ENCODE assay signal across 17 cellular contexts in genomic region chr13:51589793-51590192, GRCh38. TPM values are rescaled to one million over a fixed set of nuclear protein-coding genes. Genes with fewer than 3 reads are reported as not detected.
A peak's percentile ranks its signal among the peaks of the same experiment; 100 is the strongest.
DNase-seq lines count a peak whose midpoint lies in the region; ATAC-seq, FAIRE-seq and TF ChIP-seq lines count a peak whose summit lies in the region.
"Had no signal": no experiment of that assay in that cellular context is flagged by ENCODE, and none has a peak within 500 bp of the region (broad histone marks: within the 10 kb centered on the region; RNA-seq: fewer than 3 reads in every experiment).

No MANE protein-coding gene starts in this region.

- no peaks in the 10 kb centered on the region for H4K20me1 ChIP-seq in PC-3 (ENCODE audit: low read length)
- peaks cover 4 to 5% of the 10 kb centered on the region in 2 experiments for H4K20me1 ChIP-seq in H1 (replicated peaks in 1 of 2; ENCODE audit: control insufficient read depth in 1 of 2, insufficient read depth in 2 of 2, low read length in 2 of 2)

- DNase-seq in D721Med (ENCODE audit: insufficient read length, low spot score) = no peak
- no peak for DNase-seq in PC-3
- no peak for DNase-seq in H1 (ENCODE audit: low read depth in 1 of 2, low spot score in 2 of 2)
- no peak for DNase-seq in osteocyte (ENCODE audit: extremely low spot score, unreplicated experiment)
- DNase-seq in CD8-positive, alpha-beta memory T cell = no peak
- DNase-seq in NCI-H526 treated with DMSO at 0.1 percent for 48 hours (lab: John Stamatoyannopoulos, UW) = no peak
- no peak for DNase-seq in head of caudate nucleus
- DNase-seq in effector memory CD4-positive, alpha-beta T cell = no peak
- DNase-seq: activated naive CD4-positive, alpha-beta T cell treated with Interleukin-2 at 50 U/mL for 16 hours; glutamatergic neuron; GOT3; kidney glomerular epithelial cell; NCI-H1105; NCI-H345 had no signal

- no peak for ATAC-seq in PC-3
- ATAC-seq: K562; stimulated activated memory B cell treated with anti-CD40 and anti-IgM and Interleukin-4, amounts not matched to agents 10 μg/mL and 1 μg/mL and 100 μg/mL, for 72 hours had no signal

- H2BK15ac ChIP-seq in H1 (ENCODE audit: low read length) = no peak overlapping the region

- WGBS in H1 (ENCODE audit: extremely low coverage in 1 of 2, insufficient coverage in 1 of 2, insufficient read length in 1 of 2, insufficient replicate concordance in 2 of 2, low coverage in 1 of 2, low lambda C conversion rate in 2 of 2, missing lambda C conversion rate in 1 of 2), 2 experiments = 82% methylated on average over 2 of the region's 2 CpGs; no CpG with 5 or more reads in 1 of the 2 experiments

- POLR2A ChIA-PET in PC-3 (lab: Charles Lee; ENCODE audit: unreplicated experiment) (no interaction called here), H1 (lab: Charles Lee; ENCODE audit: partially characterized antibody) (interaction anchor here (1.3 to 2.2 kb wide), 2 partner anchors 9 to 137 kb away, joined by 3 to 8 read pairs; partner anchors contain the start of gene INTS6)
- POLR2A ChIA-PET in CD8-positive, alpha-beta memory T cell (lab: Charles Lee) = interaction anchor here (1.0 kb wide), 1 partner anchor 55 kb away, joined by 3 read pairs; no protein-coding TSS in a partner anchor

- H3K9me3 ChIP-seq in PC-3 (ENCODE audit: low read length) = no peaks in the 10 kb centered on the region
- H3K9me3 ChIP-seq in H1 (ENCODE audit: insufficient read depth in 2 of 2, low read depth in 1 of 2, low read length in 1 of 2) = no peaks in the 10 kb centered on the region
- no peaks in the 10 kb centered on the region for H3K9me3 ChIP-seq in CD8-positive, alpha-beta memory T cell (ENCODE audit: low read length)
- H3K9me3 ChIP-seq in effector memory CD4-positive, alpha-beta T cell (ENCODE audit: control insufficient read depth, low read length) = no peaks in the 10 kb centered on the region

- no peak overlapping the region for H4K91ac ChIP-seq in H1 (replicated peaks; ENCODE audit: insufficient read length, low read length)

- no peaks in the 10 kb centered on the region for H3K36me3 Mint-ChIP-seq in osteocyte (ENCODE audit: unreplicated experiment)
- H3K36me3 Mint-ChIP-seq in CD8-positive, alpha-beta memory T cell = peaks cover 0 to 2% (median 0%) of the 10 kb centered on the region in 3 donors
- H3K36me3 Mint-ChIP-seq: stimulated activated memory B cell treated with anti-CD40 and anti-IgM and Interleukin-4, amounts not matched to agents 10 μg/mL and 1 μg/mL and 100 μg/mL, for 72 hours had no signal

- H3K56ac ChIP-seq in H1 (replicated peaks; ENCODE audit: insufficient read length, low read depth, low read length) = no peak overlapping the region

- peaks cover 77% of the 10 kb centered on the region for H3K4me1 Mint-ChIP-seq in osteocyte (ENCODE audit: unreplicated experiment)
- peaks cover 33 to 59% (median 55%) of the 10 kb centered on the region in 3 donors for H3K4me1 Mint-ChIP-seq in CD8-positive, alpha-beta memory T cell

- no peak overlapping the region for H2AK5ac ChIP-seq in H1 (ENCODE audit: low read depth, low read length)

- TF ChIP-seq CTCF in D721Med (IDR thresholded peaks at IDR 0.05; ENCODE audit: insufficient read depth, missing control alignments) (no peak), PC-3 (conservative IDR thresholded peaks at IDR 0.05; ENCODE audit: low read depth, low read length) (no peak), H1 (IDR thresholded peaks at IDR 0.05; ENCODE audit: control extremely low read depth in 1 of 3, insufficient read depth in 1 of 3, low read depth in 1 of 3, low read length in 3 of 3) (no peak), osteocyte (IDR thresholded peaks at IDR 0.05) (no peak)

- H3K79me2 ChIP-seq in PC-3 (ENCODE audit: low read length) (peaks cover 89% of the 10 kb centered on the region), H1 (ENCODE audit: control insufficient read depth in 1 of 2, insufficient read depth in 2 of 2, low read length in 2 of 2) (peaks cover 10 to 98% of the 10 kb centered on the region in 2 experiments; a peak in 3 of 4 replicates)

- no peak overlapping the region for H2BK5ac ChIP-seq in H1 (ENCODE audit: low read depth, low read length)

- no peak overlapping the region for H3K14ac ChIP-seq in H1 (ENCODE audit: insufficient read length)

- no peak overlapping the region for H3K27ac ChIP-seq in PC-3 (ENCODE audit: low read length)
- 0 out of 2 replicates have a peak overlapping the region, but pooled peaks have one; percentile 8 for H3K27ac ChIP-seq in H1 (ENCODE audit: low read depth, low read length)
- H3K27ac ChIP-seq in CD8-positive, alpha-beta memory T cell (ENCODE audit: low read depth, low read length) = no peak overlapping the region
- no peak overlapping the region for H3K27ac ChIP-seq in effector memory CD4-positive, alpha-beta T cell (ENCODE audit: insufficient read depth, low read length, poor library complexity, severe bottlenecking)

- no peak for TF ChIP-seq RAD21 in H1 (IDR thresholded peaks at IDR 0.05 in 1 of 2, conservative IDR thresholded peaks at IDR 0.05 in 1 of 2; ENCODE audit: low read depth in 2 of 2, low read length in 2 of 2)

- no peaks in the 10 kb centered on the region for H3K36me3 ChIP-seq in PC-3 (ENCODE audit: low read depth, low read length)
- no peaks in the 10 kb centered on the region for H3K36me3 ChIP-seq in H1 (ENCODE audit: control insufficient read depth in 2 of 4, insufficient read depth in 4 of 4, low read length in 3 of 4)
- H3K36me3 ChIP-seq in CD8-positive, alpha-beta memory T cell (ENCODE audit: insufficient read depth, low read length) = no peaks in the 10 kb centered on the region
- no peaks in the 10 kb centered on the region for H3K36me3 ChIP-seq in effector memory CD4-positive, alpha-beta T cell (ENCODE audit: control insufficient read depth, insufficient read depth, low read length)

- H3K79me1 ChIP-seq in H1 (ENCODE audit: low read depth, low read length) = no peaks in the 10 kb centered on the region; the same call in 1 of the 2 replicates

- H3K27me3 ChIP-seq in PC-3 (ENCODE audit: low read length) (no peaks in the 10 kb centered on the region), H1 (replicated peaks in 1 of 4; ENCODE audit: control insufficient read depth in 3 of 4, extremely low read depth in 1 of 4, insufficient read depth in 3 of 4, low read length in 3 of 4) (no peaks in the 10 kb centered on the region)
- no peaks in the 10 kb centered on the region for H3K27me3 ChIP-seq in CD8-positive, alpha-beta memory T cell (ENCODE audit: insufficient read depth, low read length, poor library complexity, severe bottlenecking)
- no peaks in the 10 kb centered on the region for H3K27me3 ChIP-seq in effector memory CD4-positive, alpha-beta T cell (replicated peaks; ENCODE audit: control insufficient read depth, insufficient read depth, low read length, poor library complexity, severe bottlenecking)

- H3K23me2 ChIP-seq in H1 (ENCODE audit: low read depth, low read length) = peaks cover 3% of the 10 kb centered on the region

- H4K8ac ChIP-seq in H1 (ENCODE audit: extremely low read depth, insufficient read depth, low read length) = no peak overlapping the region

- H2AFZ ChIP-seq in PC-3 (ENCODE audit: low read length) = no peak overlapping the region
- no peak overlapping the region for H2AFZ ChIP-seq in H1 (ENCODE audit: low read length)

- no peaks in the 10 kb centered on the region for H3F3A ChIP-seq in PC-3 (ENCODE audit: low read length, unreplicated experiment)

- TF ChIP-seq EP300 in H1 (IDR thresholded peaks at IDR 0.05; ENCODE audit: borderline replicate concordance in 1 of 2, low read depth in 2 of 2, low read length in 2 of 2) = no peak

- CTCF ChIA-PET in PC-3 (lab: Charles Lee) = interaction anchor here (1.5 kb wide), 1 partner anchor 208 kb away, joined by 4 read pairs; no protein-coding TSS in a partner anchor
- CTCF ChIA-PET in H1 (lab: Charles Lee; ENCODE audit: partially characterized antibody) = interaction anchor here (1.1 kb wide), 1 partner anchor 24 kb away, joined by 3 read pairs; no protein-coding TSS in a partner anchor
- CTCF ChIA-PET in CD8-positive, alpha-beta memory T cell (lab: Charles Lee) = no interaction called here

- H3K27me3 Mint-ChIP-seq in osteocyte (ENCODE audit: unreplicated experiment) = no peaks in the 10 kb centered on the region
- no peaks in the 10 kb centered on the region for H3K27me3 Mint-ChIP-seq in CD8-positive, alpha-beta memory T cell
- H3K27me3 Mint-ChIP-seq: stimulated activated memory B cell treated with anti-CD40 and anti-IgM and Interleukin-4, amounts not matched to agents 10 μg/mL and 1 μg/mL and 100 μg/mL, for 72 hours had no signal

- peak overlapping the region; percentile 66; the same call in 1 of the 2 replicates for H3K4me2 ChIP-seq in PC-3 (ENCODE audit: low read length)
- H3K4me2 ChIP-seq in H1 (ENCODE audit: insufficient read depth in 1 of 2, low read depth in 2 of 2, low read length in 2 of 2) = peak overlapping the region; percentile 40 to 42; a peak in 1 of 4 replicates

- no peak overlapping the region for H3K23ac ChIP-seq in H1 (ENCODE audit: insufficient read length)

- no peak overlapping the region for H2BK12ac ChIP-seq in H1 (ENCODE audit: low read depth, low read length)

- H3K4me3 ChIP-seq in PC-3 (ENCODE audit: low read length) (no peak overlapping the region), H1 (ENCODE audit: extremely low read depth in 1 of 4, insufficient read depth in 2 of 4, low read depth in 3 of 4, low read length in 4 of 4) (peak overlapping the region in 1 of 4 experiments; percentile 37; a peak in 1 of 8 replicates)
- H3K4me3 ChIP-seq in CD8-positive, alpha-beta memory T cell (ENCODE audit: low read length) = no peak overlapping the region
- no peak overlapping the region for H3K4me3 ChIP-seq in effector memory CD4-positive, alpha-beta T cell (ENCODE audit: insufficient read depth, low read depth, low read length, poor library complexity, severe bottlenecking)
- H3K4me3 ChIP-seq: K562 had no signal

- no peak overlapping the region for H3K4ac ChIP-seq in H1 (replicated peaks; ENCODE audit: insufficient read length, low read depth, low read length)

- no peak overlapping the region for H2BK20ac ChIP-seq in H1 (ENCODE audit: low read length)

- no peaks in the 10 kb centered on the region for H3K9me2 ChIP-seq in PC-3 (replicated peaks; ENCODE audit: low read length)

- TF ChIP-seq POLR2A in H1 (IDR thresholded peaks at IDR 0.05; ENCODE audit: control extremely low read depth in 1 of 2, low read depth in 2 of 2, low read length in 2 of 2) = no peak

- peak overlapping the region; percentile 51 for H4K5ac ChIP-seq in H1 (ENCODE audit: insufficient read length, low read depth, low read length)

- peaks cover 38% of the 10 kb centered on the region for H3K4me1 ChIP-seq in PC-3 (ENCODE audit: insufficient read depth, low read length)
- H3K4me1 ChIP-seq in H1 (replicated peaks in 1 of 4; ENCODE audit: control insufficient read depth in 3 of 4, insufficient read depth in 4 of 4, low read length in 3 of 4) = peaks cover 3 to 32% (median 17%) of the 10 kb centered on the region in 4 experiments
- H3K4me1 ChIP-seq in CD8-positive, alpha-beta memory T cell (ENCODE audit: insufficient read depth, low read length) = peaks cover 20% of the 10 kb centered on the region
- peaks cover 9% of the 10 kb centered on the region for H3K4me1 ChIP-seq in effector memory CD4-positive, alpha-beta T cell (ENCODE audit: control insufficient read depth, insufficient read depth, low read length, poor library complexity, severe bottlenecking)

- intact Hi-C loops in PC-3 (cut with micrococcal nuclease) = loop anchor here (5.0 kb wide), 2 partner anchors 152 to 193 kb away; no protein-coding TSS in a partner anchor
- intact Hi-C loops in head of caudate nucleus (cut with DNase I) = loop anchor here (10.0 kb wide), 1 partner anchor 145 kb away; no protein-coding TSS in a partner anchor

- H3K9me3 Mint-ChIP-seq in osteocyte (ENCODE audit: unreplicated experiment) = no peaks in the 10 kb centered on the region
- H3K9me3 Mint-ChIP-seq in CD8-positive, alpha-beta memory T cell = no peaks in the 10 kb centered on the region
- H3K9me3 Mint-ChIP-seq: stimulated activated memory B cell treated with anti-CD40 and anti-IgM and Interleukin-4, amounts not matched to agents 10 μg/mL and 1 μg/mL and 100 μg/mL, for 72 hours had no signal

- no TSS peak for BruUV-seq in PC-3 (replicated peaks; lab: Mats Ljungman, UMichigan)

- H3K4me3 Mint-ChIP-seq in osteocyte (ENCODE audit: unreplicated experiment) = no peak overlapping the region
- H3K4me3 Mint-ChIP-seq in CD8-positive, alpha-beta memory T cell = peak overlapping the region in 1 of 7 donors; percentile 28
- H3K4me3 Mint-ChIP-seq: stimulated activated memory B cell treated with anti-CD40 and anti-IgM and Interleukin-4, amounts not matched to agents 10 μg/mL and 1 μg/mL and 100 μg/mL, for 72 hours had no signal

- no peak overlapping the region for H2BK120ac ChIP-seq in H1 (replicated peaks; ENCODE audit: low read depth, low read length)

- FAIRE-seq in D721Med (lab: Jason Lieb, UNC) (peak; percentile 85), H1 (lab: Jason Lieb, UNC) (no peak)
- FAIRE-seq: endometrium, K562 had no signal

- H3K9ac ChIP-seq in PC-3 (ENCODE audit: low read length) (no peak overlapping the region), H1 (replicated peaks in 1 of 4; ENCODE audit: extremely low read depth in 1 of 4, low read depth in 3 of 4, low read length in 3 of 4) (peak overlapping the region in 1 of 4 experiments; percentile 34; a peak in 1 of 7 replicates)

- no peak overlapping the region for H3K18ac ChIP-seq in H1 (ENCODE audit: extremely low read depth, low read length)

- H3K27ac Mint-ChIP-seq in osteocyte (ENCODE audit: unreplicated experiment) = peak overlapping the region; percentile 88
- no peak overlapping the region for H3K27ac Mint-ChIP-seq in CD8-positive, alpha-beta memory T cell
- H3K27ac Mint-ChIP-seq: stimulated activated memory B cell treated with anti-CD40 and anti-IgM and Interleukin-4, amounts not matched to agents 10 μg/mL and 1 μg/mL and 100 μg/mL, for 72 hours had no signal

RNA-seq across cellular contexts. Expression of gene WDFY2, which starts 5.5 kb away (rescaled TPM):
- total RNA-seq in PC-3 (2014; rRNA removed) = 4.1 and 5.9 TPM in 2 replicates
- total RNA-seq in H1 (2021; fragmentation: NEBNext Ultra II Directional; extraction: Animal tissue kit (Norgen Biotek cat#: 25700)) = 29.0 and 31.1 TPM in 2 replicates
- polyA plus RNA-seq in H1 (2011; rRNA removed) = 13.5 and 13.9 TPM in 2 replicates
- polyA plus RNA-seq in H1 (2011; cell fraction: cytosol; rRNA removed) = 18.9 TPM
- 36.9 TPM for polyA plus RNA-seq in H1 (2011; cell fraction: nucleus; rRNA removed)
- 16.2 to 20.8 TPM (median 18.3 TPM) in 4 replicates for polyA plus RNA-seq in H1 (2012, experiment 1 of 2)
- polyA plus RNA-seq in H1 (2012, experiment 2 of 2) = 5.1 TPM
- polyA plus RNA-seq in H1 (2013, experiment 1 of 2) = 15.5 TPM
- polyA plus RNA-seq in H1 (2013, experiment 2 of 2) = 14.5 TPM
- polyA minus RNA-seq in H1 (2011; rRNA and poly(A)+ RNA removed) = 38.2 and 40.9 TPM in 2 replicates
- 16.6 TPM for polyA minus RNA-seq in H1 (2011; cell fraction: cytosol; rRNA and poly(A)+ RNA removed)
- polyA minus RNA-seq in H1 (2011; cell fraction: nucleus; rRNA and poly(A)+ RNA removed) = 60.5 TPM
- total RNA-seq in osteocyte = 18.6 and 20.7 TPM in 2 replicates
- 1 to 10 TPM; 6.1 to 7.1 TPM for total RNA-seq in CD8-positive, alpha-beta memory T cell
- polyA plus RNA-seq in CD8-positive, alpha-beta memory T cell = 3.9 TPM
